ENCODE assay signal across 21 cellular contexts in genomic region chr3:129257609-129258008, GRCh38. TPM values are rescaled to one million over a fixed set of nuclear protein-coding genes. Genes with fewer than 3 reads are reported as not detected.
DNase-seq lines count a peak whose midpoint lies in the region; ATAC-seq, FAIRE-seq and TF ChIP-seq lines count a peak whose summit lies in the region.
"Had no signal": no experiment of that assay in that cellular context is flagged by ENCODE, and none has a peak within 500 bp of the region (broad histone marks: within the 10 kb centered on the region; RNA-seq: fewer than 3 reads in every experiment).

No MANE protein-coding gene starts in this region.

- TF ChIP-seq RAD21 in GM12878 (IDR thresholded peaks at IDR 0.05; ENCODE audit: insufficient read depth, low read depth, low read length): no peak

- H2AFZ ChIP-seq in GM12878 (ENCODE audit: control insufficient read depth, low read depth, low read length): no peak overlapping the region

- H3K27ac Mint-ChIP-seq in HFFc6: peak overlapping the region; percentile 24; the same call in 1 of the 2 replicates

- H3K9ac ChIP-seq in GM12878 (ENCODE audit: control insufficient read depth, insufficient read depth, low read length): no peak overlapping the region
- H3K9ac ChIP-seq: SK-N-SH had no signal

- DNase-seq in HFFc6: no peak
- no peak for DNase-seq in GM12878 (ENCODE audit: low read depth, low spot score)
- no peak for DNase-seq in left lung
- peak; percentile 41 for DNase-seq in spleen
- no peak for DNase-seq in activated CD4-positive, alpha-beta T cell treated with anti-CD3 and anti-CD28 coated beads, Interleukin-2, amount 50 U/mL, for 1 hour
- DNase-seq: ACHN; C1 segment of cervical spinal cord; DMS79; HCEC 1CT; KBM-7; NCI-H1105 treated with DMSO at 0.1 percent for 48 hours; NCI-H1694; NCI-H2081 treated with DMSO at 0.1 percent for 48 hours; NCI-H446 treated with DMSO at 0.1 percent for 48 hours; NCI-H748 treated with DMSO at 0.1 percent for 48 hours; NK-92 treated with Interleukin-12 subunit alpha and Interleukin-12 subunit beta, amount 100 ng/mL, for 24 hours; SHP77 treated with DMSO at 0.1 percent for 48 hours; SK-N-SH had no signal

- H3K79me2 ChIP-seq in GM12878 (ENCODE audit: control insufficient read depth, insufficient read depth, low read length): no peaks in the 10 kb centered on the region; the same call in 1 of the 2 replicates

- H3K27ac ChIP-seq in GM12878 (ENCODE audit: control insufficient read depth, insufficient read depth): no peak overlapping the region
- no peak overlapping the region for H3K27ac ChIP-seq in left lung
- no peak overlapping the region for H3K27ac ChIP-seq in spleen

- 92% methylated on average over 11 of the region's 11 CpGs for WGBS in GM12878 (ENCODE audit: insufficient coverage, insufficient replicate concordance, low lambda C conversion rate, missing lambda C conversion rate)
- WGBS in spleen, 5 donors: 87 to 96% (median 92%) methylated on average over 11 of the region's 11 CpGs

- in situ Hi-C loops in GM12878 (cut with MboI): no loop called here

- H3K27me3 Mint-ChIP-seq in HFFc6 (ENCODE audit: insufficient read depth): no peaks in the 10 kb centered on the region; the same call in none of the 2 replicates

- H3K9me3 ChIP-seq in GM12878 (replicated peaks; ENCODE audit: control insufficient read depth, insufficient read depth, low read length): no peaks in the 10 kb centered on the region
- H3K9me3 ChIP-seq in left lung: no peaks in the 10 kb centered on the region
- no peaks in the 10 kb centered on the region for H3K9me3 ChIP-seq in spleen
- H3K9me3 ChIP-seq: SK-N-SH had no signal

- intact Hi-C loops in GM12878 (cut with micrococcal nuclease; ENCODE audit: unreplicated experiment) (no loop called here), left lung (cut with DNase I) (no loop called here), spleen (cut with DNase I; ENCODE audit: low total_unique reads) (no loop called here)

- H3K36me3 ChIP-seq in GM12878 (ENCODE audit: control insufficient read depth in 2 of 2, insufficient read depth in 2 of 2, low read length in 1 of 2): peaks cover 27 to 68% of the 10 kb centered on the region in 2 experiments
- H3K36me3 ChIP-seq in left lung: peaks cover 20 to 100% of the 10 kb centered on the region in 2 donors
- H3K36me3 ChIP-seq in spleen: peaks cover 16 to 100% (median 100%) of the 10 kb centered on the region in 6 donors

- RAD21 ChIA-PET in GM12878 (lab: Charles Lee; ENCODE audit: unreplicated experiment): no interaction called here

- H3K9me3 Mint-ChIP-seq in HFFc6: no peaks in the 10 kb centered on the region

- ATAC-seq in GM12878 (no peak), left lung (peak; percentile 36), GM19324 (IDR thresholded peaks at IDR 0.05; ENCODE audit: low FRiP score, unreplicated experiment) (no peak), GM21576 (IDR thresholded peaks at IDR 0.05; ENCODE audit: unreplicated experiment) (no peak)

- CTCF ChIA-PET in GM12878 (lab: Yijun Ruan, JAX): interaction anchor here (2.8 kb wide), 1 partner anchor 11 kb away, joined by 10 read pairs; no protein-coding TSS in a partner anchor

- H4K20me1 ChIP-seq in GM12878 (ENCODE audit: control insufficient read depth, insufficient read depth): no peaks in the 10 kb centered on the region

- peaks cover 57% of the 10 kb centered on the region for H3K36me3 Mint-ChIP-seq in HFFc6 (ENCODE audit: low read depth)

- H3K4me1 ChIP-seq in GM12878 (ENCODE audit: control insufficient read depth, insufficient read depth, low read length) (no peaks in the 10 kb centered on the region; the same call in 1 of the 2 replicates), left lung (no peaks in the 10 kb centered on the region), spleen (peaks cover 0 to 4% (median 0%) of the 10 kb centered on the region in 6 donors)

- TF ChIP-seq CTCF in HFFc6 (IDR thresholded peaks at IDR 0.05) (no peak), GM12878 (IDR thresholded peaks at IDR 0.05 in 2 of 3, conservative IDR thresholded peaks at IDR 0.05 in 1 of 3; ENCODE audit: control insufficient read depth in 2 of 3, extremely low read depth in 1 of 3, insufficient read depth in 1 of 3, low read depth in 3 of 3, low read length in 3 of 3) (no peak), left lung (IDR thresholded peaks at IDR 0.05) (no peak), spleen (IDR thresholded peaks at IDR 0.05 in 8 of 11, conservative IDR thresholded peaks at IDR 0.05 in 3 of 11) (no peak)

- no peak overlapping the region for H3K4me3 Mint-ChIP-seq in HFFc6

- no TSS peak for BruUV-seq in GM12878 (replicated peaks; lab: Mats Ljungman, UMichigan)

- SMC1A ChIA-PET in GM12878 (lab: Charles Lee; ENCODE audit: uncharacterized antibody, unreplicated experiment): interaction anchor here (1.3 kb wide), 1 partner anchor 13 kb away, joined by 4 read pairs; no protein-coding TSS in a partner anchor

- no peak for FAIRE-seq in GM12878 (lab: Jason Lieb, UNC)
- FAIRE-seq: RCC 7860 had no signal

- TF ChIP-seq EP300 in GM12878 (IDR thresholded peaks at IDR 0.05; ENCODE audit: borderline replicate concordance in 1 of 2, control insufficient read depth in 1 of 2, low read depth in 2 of 2, low read length in 2 of 2): no peak

- H3K4me2 ChIP-seq in GM12878 (ENCODE audit: control insufficient read depth, insufficient read depth): no peak overlapping the region
- H3K4me2 ChIP-seq: SK-N-SH had no signal

- H3K4me3 ChIP-seq in GM12878 (no peak overlapping the region), left lung (no peak overlapping the region), spleen (no peak overlapping the region)

- H3K4me1 Mint-ChIP-seq in HFFc6 (ENCODE audit: low read depth): peaks cover 17% of the 10 kb centered on the region

- POLR2A ChIA-PET in GM12878 (lab: Charles Lee): no interaction called here

- TF ChIP-seq POLR2A in GM12878 (IDR thresholded peaks at IDR 0.05; ENCODE audit: low read depth, low read length) (peak; percentile 40; the same call in 1 of the 2 replicates), spleen (IDR thresholded peaks at IDR 0.05) (no peak)

- H3K27me3 ChIP-seq in GM12878 (replicated peaks in 1 of 2; ENCODE audit: control insufficient read depth in 2 of 2, insufficient read depth in 2 of 2, low read length in 1 of 2): no peaks in the 10 kb centered on the region
- H3K27me3 ChIP-seq in left lung: no peaks in the 10 kb centered on the region
- H3K27me3 ChIP-seq in spleen (replicated peaks in 1 of 7): no peaks in the 10 kb centered on the region

TF ChIP-seq in GM12878, 131 proteins besides CTCF, POLR2A, EP300 and RAD21 (continues in another document):
- TF ChIP-seq ZNF622 (IDR thresholded peaks at IDR 0.05): no peak

RNA-seq across cellular contexts. Expression of gene COPG1, which starts 8.2 kb away (rescaled TPM):
- 100 to 1,000 TPM; 316 to 393 (median 342) TPM for total RNA-seq in HFFc6 (2021; fragmentation: NEBNext Ultra II Directional; extraction: Animal tissue kit (Norgen Biotek cat#: 25700))
- 130 and 152 TPM in 2 replicates for total RNA-seq in GM12878 (2013; cell fraction: nucleolus; rRNA removed)
- total RNA-seq in GM12878 (2014; rRNA removed) (106 and 118 TPM in 2 replicates), GM12878 (2014; rRNA removed; fragmentation: Illumina TruSeq; extraction: Trizol) (80.5 and 87.2 TPM in 2 replicates), GM12878 (2021) (128 and 138 TPM in 2 replicates), left lung (100 to 1,000 TPM; 211 to 231 TPM), spleen (100 to 1,000 TPM in 5 of 7 donors, 10 to 100 TPM in 2; 90.8 to 134 (median 116) TPM)
- polyA plus RNA-seq in GM12878 (2011; ENCODE audit: low read depth): 84.4 TPM
- polyA plus RNA-seq in GM12878 (2011; rRNA removed) (43.8 and 66.8 TPM in 2 replicates), GM12878 (2014; fragmentation: Illumina TruSeq; extraction: Trizol) (62.0 and 78.1 TPM in 2 replicates), GM12878 (2014; fragmentation: Nextera tagmentation; extraction: Ambion mirVana) (100 to 1,000 TPM in 1 of 2 experiments, 10 to 100 TPM in 1; 54.8 to 102 TPM), GM12878 (2014; rRNA removed) (61.7 and 77.7 TPM in 2 replicates), GM12878 (2016; fragmentation: Nextera tagmentation; extraction: Ambion mirVana) (100 to 1,000 TPM; 131 to 143 TPM), spleen (10 to 100 TPM; 47.8 to 52.3 (median 49.8) TPM)
- 52.8 and 55.7 TPM in 2 replicates for polyA plus RNA-seq in GM12878 (2011; cell fraction: cytosol; rRNA removed)
- polyA plus RNA-seq in GM12878 (2011; cell fraction: nucleus; rRNA removed): 110 and 115 TPM in 2 replicates
- polyA plus RNA-seq in GM12878 (2012): 122 and 138 TPM in 2 replicates
- polyA minus RNA-seq in GM12878 (2011; rRNA and poly(A)+ RNA removed): 134 and 157 TPM in 2 replicates
- polyA minus RNA-seq in GM12878 (2011; cell fraction: cytosol; rRNA and poly(A)+ RNA removed): 54.0 and 57.0 TPM in 2 replicates
- polyA minus RNA-seq in GM12878 (2011; cell fraction: nucleus; rRNA and poly(A)+ RNA removed): 63.6 and 90.8 TPM in 2 replicates

RNA-seq across cellular contexts. Expression of gene HMCES, which starts 21.1 kb away (rescaled TPM):
- 10 to 100 TPM; 28.3 to 33.9 (median 31.4) TPM for total RNA-seq in HFFc6 (2021; fragmentation: NEBNext Ultra II Directional; extraction: Animal tissue kit (Norgen Biotek cat#: 25700))
- 10.9 and 12.1 TPM in 2 replicates for total RNA-seq in GM12878 (2013; cell fraction: nucleolus; rRNA removed)
- total RNA-seq in GM12878 (2014; rRNA removed) (16.7 and 22.7 TPM in 2 replicates), GM12878 (2014; rRNA removed; fragmentation: Illumina TruSeq; extraction: Trizol) (11.9 and 12.4 TPM in 2 replicates), GM12878 (2021) (25.5 and 33.4 TPM in 2 replicates), left lung (10 to 100 TPM; 32.9 to 34.9 TPM), spleen (10 to 100 TPM; 24.0 to 31.9 (median 30.7) TPM)
- 26.7 TPM for polyA plus RNA-seq in GM12878 (2011; ENCODE audit: low read depth)
- polyA plus RNA-seq in GM12878 (2011; rRNA removed) (21.3 and 42.6 TPM in 2 replicates), GM12878 (2014; fragmentation: Illumina TruSeq; extraction: Trizol) (29.6 and 31.2 TPM in 2 replicates), GM12878 (2014; fragmentation: Nextera tagmentation; extraction: Ambion mirVana) (10 to 100 TPM; 17.2 to 18.5 TPM), GM12878 (2014; rRNA removed) (21.9 and 25.0 TPM in 2 replicates), GM12878 (2016; fragmentation: Nextera tagmentation; extraction: Ambion mirVana) (10 to 100 TPM; 45.3 to 49.8 TPM), spleen (10 to 100 TPM; 16.1 to 60.7 (median 18.8) TPM)
- polyA plus RNA-seq in GM12878 (2011; cell fraction: cytosol; rRNA removed): 32.3 and 40.7 TPM in 2 replicates
- polyA plus RNA-seq in GM12878 (2011; cell fraction: nucleus; rRNA removed): 25.4 and 27.4 TPM in 2 replicates
- 37.0 and 40.2 TPM in 2 replicates for polyA plus RNA-seq in GM12878 (2012)
- polyA minus RNA-seq in GM12878 (2011; rRNA and poly(A)+ RNA removed): 18.5 and 21.4 TPM in 2 replicates
- polyA minus RNA-seq in GM12878 (2011; cell fraction: cytosol; rRNA and poly(A)+ RNA removed): 7.8 and 12.6 TPM in 2 replicates
- polyA minus RNA-seq in GM12878 (2011; cell fraction: nucleus; rRNA and poly(A)+ RNA removed): 4.6 and 8.3 TPM in 2 replicates
